Comparison of ENCODE assay signal across 12 cellular contexts in the genomic region with DNA sequence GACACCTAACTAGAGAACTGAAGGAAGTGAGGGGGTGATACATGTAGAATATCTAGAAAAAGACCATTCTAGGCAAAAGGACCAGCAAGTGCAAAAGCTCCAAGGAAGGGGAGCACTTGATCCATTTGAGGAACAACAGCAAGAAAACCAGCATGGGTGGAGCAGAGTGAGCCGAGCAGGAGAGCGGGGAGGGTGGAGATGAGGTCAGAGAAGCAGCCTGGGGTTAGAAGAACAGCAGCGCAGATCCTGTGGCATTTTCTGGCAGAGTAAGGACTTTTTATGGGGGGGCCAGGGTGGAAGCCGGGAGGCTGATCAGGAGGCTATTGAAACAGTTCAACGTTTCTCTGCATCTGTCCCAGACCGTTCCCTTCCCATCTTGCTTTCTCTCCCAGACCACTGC. TPM values are rescaled to one million over a fixed set of nuclear protein-coding genes. Genes with fewer than 3 reads are reported as not detected.
A peak's percentile ranks its signal among the peaks of the same experiment; 100 is the strongest.
DNase-seq lines count a peak whose midpoint lies in the region; ATAC-seq and TF ChIP-seq lines count a peak whose summit lies in the region.
"Had no signal": no experiment of that assay in that cellular context is flagged by ENCODE, and none has a peak within 500 bp of the region (broad histone marks: within the 10 kb centered on the region; RNA-seq: fewer than 3 reads in every experiment).

No MANE protein-coding gene starts in this region.

- H3K36me3 Mint-ChIP-seq in natural killer cell, result no peaks in the 10 kb centered on the region

- peaks cover 0 to 3% of the 10 kb centered on the region in 2 donors for H3K9me3 Mint-ChIP-seq in natural killer cell
- H3K9me3 Mint-ChIP-seq: activated T-helper 2 cell treated with anti-CD3 and anti-CD28 coated beads, Interferon-gamma antibody, Interleukin-2, Interleukin-4, amounts not matched to agents 10 μg/mL and 5 μg/mL and 100 μg/mL, durations not matched to agents 14 hours and 24 hours and 36 hours had no signal

- 39 to 52% (median 46%) methylated on average over 6 of the region's 6 CpGs for WGBS in heart left ventricle, 4 donors
- 57% methylated on average over 6 of the region's 6 CpGs for WGBS in thyroid gland, 2 donors

- H3K27ac Mint-ChIP-seq in natural killer cell, result peak overlapping the region; percentile 77 to 95
- H3K27ac Mint-ChIP-seq: activated T-helper 2 cell treated with anti-CD3 and anti-CD28 coated beads, Interferon-gamma antibody, Interleukin-2, Interleukin-4, amounts not matched to agents 10 μg/mL and 5 μg/mL and 100 μg/mL, durations not matched to agents 14 hours and 24 hours and 36 hours had no signal

- no peaks in the 10 kb centered on the region for H3K9me3 ChIP-seq in heart left ventricle
- no peaks in the 10 kb centered on the region for H3K9me3 ChIP-seq in thyroid gland

- no peaks in the 10 kb centered on the region for H3K36me3 ChIP-seq in heart left ventricle
- H3K36me3 ChIP-seq in thyroid gland, result no peaks in the 10 kb centered on the region

- H3K27me3 Mint-ChIP-seq in natural killer cell (ENCODE audit: low read depth in 2 of 2), result no peaks in the 10 kb centered on the region

- peak overlapping the region; percentile 56 for H3K4me3 Mint-ChIP-seq in natural killer cell

- DNase-seq in Ammon's horn (ENCODE audit: low spot score) (peak; percentile 49), OCI-M1 (lab: John Stamatoyannopoulos, UW) (peak; percentile 30), heart left ventricle (peak; percentile 26 to 67 (median 49)), natural killer cell (no peak), NCI-H2171 (lab: John Stamatoyannopoulos, UW) (no peak), thyroid gland (no peak), NCI-H2227 (lab: John Stamatoyannopoulos, UW; ENCODE audit: unreplicated experiment) (no peak)
- DNase-seq: MM.1S, NCI-H2171 treated with DMSO at 0.1 percent for 48 hours, SW 1271 had no signal

- peaks cover 52 to 53% of the 10 kb centered on the region in 2 donors for H3K4me1 Mint-ChIP-seq in natural killer cell

- intact Hi-C loops in heart left ventricle (cut with DNase I), result no loop called here
- intact Hi-C loops in natural killer cell (cut with micrococcal nuclease), result loop anchor here (5.0 kb wide), 2 partner anchors 213 to 413 kb away; no protein-coding TSS in a partner anchor
- intact Hi-C loops in thyroid gland (cut with DNase I), result no loop called here

- H3K4me3 ChIP-seq in heart left ventricle, result no peak overlapping the region
- no peak overlapping the region for H3K4me3 ChIP-seq in thyroid gland (replicated peaks in 1 of 3)

- peak; percentile 48 to 82 (median 70) for ATAC-seq in heart left ventricle
- no peak for ATAC-seq in natural killer cell
- ATAC-seq in HG03457 (IDR thresholded peaks at IDR 0.05; ENCODE audit: unreplicated experiment), result no peak

- H3K27ac ChIP-seq in heart left ventricle (peak overlapping the region in 1 of 12 donors; percentile 91), thyroid gland (no peak overlapping the region)

- H3K27me3 ChIP-seq in heart left ventricle (no peaks in the 10 kb centered on the region), thyroid gland (no peaks in the 10 kb centered on the region)

- TF ChIP-seq POLR2A in heart left ventricle (IDR thresholded peaks at IDR 0.05) (no peak), thyroid gland (IDR thresholded peaks at IDR 0.05) (no peak)

- no peak for TF ChIP-seq CTCF in heart left ventricle (IDR thresholded peaks at IDR 0.05)
- TF ChIP-seq CTCF in natural killer cell (IDR thresholded peaks at IDR 0.05), result no peak
- TF ChIP-seq CTCF in thyroid gland (IDR thresholded peaks at IDR 0.05), result no peak

- H3K4me1 ChIP-seq in heart left ventricle (peaks cover 0 to 54% (median 7%) of the 10 kb centered on the region in 12 donors), thyroid gland (peaks cover 12 to 15% of the 10 kb centered on the region in 2 donors)

RNA-seq across cellular contexts. Expression of a gene that starts 24.5 kb away (rescaled TPM):
- 1 to 10 TPM; 1.1 to 8.2 (median 2.9) TPM for total RNA-seq in heart left ventricle
- polyA plus RNA-seq in heart left ventricle, result 1 to 10 TPM in 1 of 2 donors, under 1 TPM in 1; 0.69 to 4.0 TPM
- total RNA-seq in natural killer cell, result 10 to 100 TPM; 20.1 to 29.3 (median 21.6) TPM
- total RNA-seq in thyroid gland, result 10 to 100 TPM; 15.0 to 25.6 (median 19.3) TPM

Comparison
In these comparisons a context has a peak if more than half of its experiments do, and no peak if none do; other contexts are left out.
1. DNase-seq: peak in Ammon's horn (single experiment), OCI-M1 (single experiment) and heart left ventricle (5 of 5); none in natural killer cell (single experiment), NCI-H2171 (single experiment), thyroid gland (0 of 2) and NCI-H2227 (single experiment).
2. ATAC-seq: peak in heart left ventricle (4 of 4); none in natural killer cell (0 of 3) and HG03457 (single experiment).